Comparison of ENCODE assay signal across 9 cellular contexts in genomic region chr22:46970411-46971123, GRCh38.
A peak's percentile ranks its signal among the peaks of the same experiment; 100 is the strongest.
DNase-seq lines count a peak whose midpoint lies in the region; ATAC-seq and TF ChIP-seq lines count a peak whose summit lies in the region.
"Had no signal": no experiment of that assay in that cellular context is flagged by ENCODE, and none has a peak within 500 bp of the region (broad histone marks: within the 10 kb centered on the region; RNA-seq: fewer than 3 reads in every experiment).

No MANE protein-coding gene starts in this region.

- no peaks in the 10 kb centered on the region for H3K27me3 ChIP-seq in BLaER1 treated with 17β-estradiol and CSF1 and Interleukin-3, amounts not matched to agents 10 nM and 100 nM
- H3K27me3 ChIP-seq in left ventricle myocardium inferior (ENCODE audit: low read depth): no peaks in the 10 kb centered on the region

- peaks cover 49 to 65% (median 52%) of the 10 kb centered on the region in 10 experiments for H3K4me1 ChIP-seq in BLaER1 treated with 17β-estradiol and CSF1 and Interleukin-3, amounts not matched to agents 10 nM and 100 nM
- H3K4me1 ChIP-seq in left ventricle myocardium inferior: peaks cover 52% of the 10 kb centered on the region

- peaks cover 4% of the 10 kb centered on the region for H3K36me3 Mint-ChIP-seq in activated T-helper 2 cell treated with anti-CD3 and anti-CD28 coated beads, Interferon-gamma antibody, Interleukin-2, Interleukin-4, amounts not matched to agents 10 μg/mL and 5 μg/mL and 100 μg/mL, durations not matched to agents 14 hours and 24 hours and 36 hours (ENCODE audit: low read depth)

- H3K9ac ChIP-seq in BLaER1 treated with 17β-estradiol and CSF1 and Interleukin-3, amounts not matched to agents 10 nM and 100 nM: peak overlapping the region; percentile 10 to 56 (median 37); a peak in 13 of 22 replicates

- H3K27me3 Mint-ChIP-seq in activated T-helper 2 cell treated with anti-CD3 and anti-CD28 coated beads, Interferon-gamma antibody, Interleukin-2, Interleukin-4, amounts not matched to agents 10 μg/mL and 5 μg/mL and 100 μg/mL, durations not matched to agents 14 hours and 24 hours and 36 hours (ENCODE audit: low read depth): no peaks in the 10 kb centered on the region

- no peak for TF ChIP-seq CTCF in left ventricle myocardium inferior (IDR thresholded peaks at IDR 0.05; ENCODE audit: borderline replicate concordance)

- H3K4me3 Mint-ChIP-seq in activated T-helper 2 cell treated with anti-CD3 and anti-CD28 coated beads, Interferon-gamma antibody, Interleukin-2, Interleukin-4, amounts not matched to agents 10 μg/mL and 5 μg/mL and 100 μg/mL, durations not matched to agents 14 hours and 24 hours and 36 hours (ENCODE audit: low read depth): no peak overlapping the region

- peak overlapping the region; percentile 39 to 81 (median 68); a peak in 19 of 22 replicates for H3K27ac ChIP-seq in BLaER1 treated with 17β-estradiol and CSF1 and Interleukin-3, amounts not matched to agents 10 nM and 100 nM
- H3K27ac ChIP-seq in left ventricle myocardium inferior (replicated peaks): peak overlapping the region; percentile 79

- ATAC-seq in GM21576 (IDR thresholded peaks at IDR 0.05; ENCODE audit: unreplicated experiment): no peak

- no peaks in the 10 kb centered on the region for H3K9me3 ChIP-seq in BLaER1 treated with 17β-estradiol and CSF1 and Interleukin-3, amounts not matched to agents 10 nM and 100 nM (replicated peaks in 1 of 11)
- no peaks in the 10 kb centered on the region for H3K9me3 ChIP-seq in left ventricle myocardium inferior (replicated peaks)

- peak overlapping the region; percentile 25 for H3K27ac Mint-ChIP-seq in activated T-helper 2 cell treated with anti-CD3 and anti-CD28 coated beads, Interferon-gamma antibody, Interleukin-2, Interleukin-4, amounts not matched to agents 10 μg/mL and 5 μg/mL and 100 μg/mL, durations not matched to agents 14 hours and 24 hours and 36 hours

- H3K9me3 Mint-ChIP-seq in activated T-helper 2 cell treated with anti-CD3 and anti-CD28 coated beads, Interferon-gamma antibody, Interleukin-2, Interleukin-4, amounts not matched to agents 10 μg/mL and 5 μg/mL and 100 μg/mL, durations not matched to agents 14 hours and 24 hours and 36 hours: no peaks in the 10 kb centered on the region

- peak overlapping the region in 1 of 10 experiments; percentile 5; a peak in 1 of 20 replicates for H3K4me3 ChIP-seq in BLaER1 treated with 17β-estradiol and CSF1 and Interleukin-3, amounts not matched to agents 10 nM and 100 nM
- no peak overlapping the region for H3K4me3 ChIP-seq in left ventricle myocardium inferior

- no peak for DNase-seq in activated T-helper 2 cell treated with anti-CD3 and anti-CD28 coated beads, Interferon-gamma antibody, Interleukin-2, Interleukin-4, amounts not matched to agents 10 μg/mL and 5 μg/mL and 100 μg/mL, durations not matched to agents 14 hours and 24 hours and 36 hours (ENCODE audit: low spot score)
- DNase-seq in left ventricle myocardium inferior (no peak), posterior vena cava (ENCODE audit: low spot score) (peak; percentile 76), SIG-M5 (lab: John Stamatoyannopoulos, UW) (no peak), CD1c-positive myeloid dendritic cell (ENCODE audit: extremely low spot score) (no peak)
- DNase-seq in stimulated activated CD8-positive, alpha-beta memory T cell treated with anti-CD3 and anti-CD28 coated beads, Interleukin-4, amount 100 ng/mL, for 48 hours: no peak
- DNase-seq: AML-193 had no signal

- peaks cover 7 to 55% (median 22%) of the 10 kb centered on the region in 11 experiments; a peak in 21 of 22 replicates for H3K36me3 ChIP-seq in BLaER1 treated with 17β-estradiol and CSF1 and Interleukin-3, amounts not matched to agents 10 nM and 100 nM
- H3K36me3 ChIP-seq in left ventricle myocardium inferior: peaks cover 10% of the 10 kb centered on the region

- intact Hi-C loops in activated T-helper 2 cell treated with anti-CD3 and anti-CD28 coated beads, Interferon-gamma antibody, Interleukin-2, Interleukin-4, amounts not matched to agents 10 μg/mL and 5 μg/mL and 100 μg/mL, durations not matched to agents 14 hours and 24 hours and 36 hours (cut with micrococcal nuclease): no loop called here
- intact Hi-C loops in left ventricle myocardium inferior (cut with micrococcal nuclease): no loop called here
- intact Hi-C loops in posterior vena cava (cut with DNase I): no loop called here

- H3K4me2 ChIP-seq in BLaER1 treated with 17β-estradiol and CSF1 and Interleukin-3, amounts not matched to agents 10 nM and 100 nM: peak overlapping the region; percentile 67 to 92 (median 80)

- H3K4me1 Mint-ChIP-seq in activated T-helper 2 cell treated with anti-CD3 and anti-CD28 coated beads, Interferon-gamma antibody, Interleukin-2, Interleukin-4, amounts not matched to agents 10 μg/mL and 5 μg/mL and 100 μg/mL, durations not matched to agents 14 hours and 24 hours and 36 hours (ENCODE audit: low read depth): peaks cover 24% of the 10 kb centered on the region

- H4K20me1 ChIP-seq in BLaER1 treated with 17β-estradiol and CSF1 and Interleukin-3, amounts not matched to agents 10 nM and 100 nM: peaks cover 35 to 96% (median 66%) of the 10 kb centered on the region in 11 experiments
